33 cellular contexts compared by ENCODE assay signal in the genomic region with DNA sequence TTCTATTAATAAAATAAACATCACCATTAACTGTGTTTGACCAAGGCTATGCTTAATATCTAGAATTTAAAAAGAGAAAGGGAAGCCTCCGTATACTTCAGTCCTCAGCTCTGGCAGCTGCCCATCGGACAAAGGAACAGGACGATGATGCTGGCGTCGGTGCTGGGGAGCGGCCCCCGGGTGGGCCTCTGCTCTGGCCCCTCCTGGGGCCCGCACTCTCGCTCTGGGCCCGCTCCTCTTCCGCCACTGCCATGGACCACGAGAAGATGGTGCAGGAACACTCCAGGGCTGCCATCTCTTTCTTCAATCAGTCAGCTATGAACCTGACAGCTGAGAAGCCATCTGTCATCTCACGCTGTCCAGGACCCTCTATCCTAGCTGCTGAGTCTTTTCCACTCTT.
"Had no signal": no experiment of that assay in that cellular context is flagged by ENCODE, and none has a peak within 500 bp of the region (broad histone marks: within the 10 kb centered on the region; RNA-seq: fewer than 3 reads in every experiment).

No MANE protein-coding gene starts in this region.

- ATAC-seq: activated CD8-positive, alpha-beta memory T cell treated with anti-CD3 and anti-CD28 coated beads, Interleukin-2, amount 10 ng/mL, durations not matched to agents 7 days and 5 days; K562; PC-3 had no signal

- H3K4me1 ChIP-seq: SJCRH30 had no signal

- H3K9me3 ChIP-seq: SJCRH30 had no signal

- H3K36me3 ChIP-seq: brain microvascular endothelial cell, WERI-Rb-1 had no signal

- H3K27ac ChIP-seq: brain microvascular endothelial cell, RWPE1, SJCRH30, SK-N-MC, WERI-Rb-1 had no signal

- H3K4me3 ChIP-seq: K562, SJCRH30, SK-N-MC had no signal

- DNase-seq: activated CD4-positive, alpha-beta memory T cell treated with anti-CD3 and anti-CD28 coated beads, Interleukin-2, amount 10 ng/mL, durations not matched to agents 7 days and 5 days; activated CD4-positive, alpha-beta T cell treated with anti-CD3 and anti-CD28 coated beads for 1 hour; activated CD4-positive, alpha-beta T cell treated with anti-CD3 and anti-CD28 coated beads for 48 hours; activated CD4-positive, CD25-positive, alpha-beta regulatory T cell; activated CD8-positive, alpha-beta memory T cell treated with anti-CD3 and anti-CD28 coated beads for 24 hours; activated CD8-positive, alpha-beta memory T cell treated with anti-CD3 and anti-CD28 coated beads, Interleukin-2, amount 10 ng/mL, durations not matched to agents 7 days and 5 days; activated CD8-positive, alpha-beta memory T cell treated with anti-CD3 and anti-CD28 coated beads, Interleukin-2, amount 50 U/mL, for 48 hours; activated effector memory CD4-positive, alpha-beta T cell treated with Interleukin-2 at 50 U/mL for 16 hours; activated naive CD4-positive, alpha-beta T cell treated with anti-CD3 and anti-CD28 coated beads, Interleukin-2, amount 50 U/mL, for 16 hours; activated naive CD8-positive, alpha-beta T cell treated with anti-CD3 and anti-CD28 coated beads for 36 hours; activated T-cell treated with anti-CD3 and anti-CD28 coated beads, Interleukin-2, amount 50 U/mL, for 48 hours; amniotic stem cell; aorta; brain microvascular endothelial cell; NCI-H1092 treated with DMSO at 0.1 percent for 48 hours; NCI-H1417; NCI-H146; NCI-H187; NCI-H2029 treated with DMSO at 0.1 percent for 48 hours; NCI-H2107; NCI-H2171; NCI-H510A; NCI-H526; NCI-H748 treated with DMSO at 0.1 percent for 48 hours; NK-92 treated with Interleukin-12 subunit alpha and Interleukin-12 subunit beta, amount 100 ng/mL, for 24 hours; PC-3; SHP77; SJCRH30; T1000; WERI-Rb-1 had no signal

- H3K27me3 ChIP-seq: brain microvascular endothelial cell, SJCRH30 had no signal
